In the genomic region with DNA sequence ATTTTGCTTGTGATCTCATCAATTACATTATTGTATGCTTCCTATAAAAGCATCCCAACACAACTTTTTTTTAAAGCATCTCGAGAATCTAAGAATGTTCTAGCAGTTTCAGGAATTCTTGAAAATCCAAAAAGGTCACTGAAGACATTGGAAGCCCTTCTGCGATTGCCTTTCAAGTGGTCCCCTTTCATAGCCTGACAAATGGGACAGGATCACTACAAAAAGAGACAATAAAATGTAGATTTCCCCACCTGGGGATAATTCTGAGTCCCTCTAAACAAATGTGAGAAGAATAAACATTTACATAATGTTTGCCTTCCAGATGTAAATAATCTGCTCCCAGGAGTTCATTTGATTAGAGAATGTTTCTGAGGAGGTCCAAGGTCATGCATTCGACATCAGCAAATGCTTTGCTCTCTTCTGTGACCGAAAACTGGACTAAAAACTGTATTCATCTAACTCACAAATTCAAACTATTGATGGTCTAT, we compare ENCODE assay signal across 1 cellular context.
TF ChIP-seq lines count a peak whose summit lies in the region.

No MANE protein-coding gene starts in this region.

TF ChIP-seq in K562, 482 proteins besides CTCF, POLR2A, EP300 and RAD21 (continued from another document):
- TF ChIP-seq, protein P1, sequence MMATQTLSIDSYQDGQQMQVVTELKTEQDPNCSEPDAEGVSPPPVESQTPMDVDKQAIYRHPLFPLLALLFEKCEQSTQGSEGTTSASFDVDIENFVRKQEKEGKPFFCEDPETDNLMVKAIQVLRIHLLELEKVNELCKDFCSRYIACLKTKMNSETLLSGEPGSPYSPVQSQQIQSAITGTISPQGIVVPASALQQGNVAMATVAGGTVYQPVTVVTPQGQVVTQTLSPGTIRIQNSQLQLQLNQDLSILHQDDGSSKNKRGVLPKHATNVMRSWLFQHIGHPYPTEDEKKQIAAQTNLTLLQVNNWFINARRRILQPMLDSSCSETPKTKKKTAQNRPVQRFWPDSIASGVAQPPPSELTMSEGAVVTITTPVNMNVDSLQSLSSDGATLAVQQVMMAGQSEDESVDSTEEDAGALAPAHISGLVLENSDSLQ (IDR thresholded peaks at IDR 0.05): no peak
- TF ChIP-seq CAMTA2 (CRISPR knock-in tag; conservative IDR thresholded peaks at IDR 0.05): no peak
- TF ChIP-seq ZBTB7A (IDR thresholded peaks at IDR 0.05; ENCODE audit: borderline replicate concordance, control insufficient read depth, low read depth, low read length): no peak
- TF ChIP-seq GABPA (tag; conservative IDR thresholded peaks at IDR 0.05; ENCODE audit: low read depth): no peak
- no peak for TF ChIP-seq POLR3A (IDR thresholded peaks at IDR 0.05; ENCODE audit: borderline replicate concordance, extremely low read depth, insufficient read depth, insufficient read length)
- no peak for TF ChIP-seq CREB5 (CRISPR knock-in tag; IDR thresholded peaks at IDR 0.05)
